15 cellular contexts compared by ENCODE assay signal in the genomic region with DNA sequence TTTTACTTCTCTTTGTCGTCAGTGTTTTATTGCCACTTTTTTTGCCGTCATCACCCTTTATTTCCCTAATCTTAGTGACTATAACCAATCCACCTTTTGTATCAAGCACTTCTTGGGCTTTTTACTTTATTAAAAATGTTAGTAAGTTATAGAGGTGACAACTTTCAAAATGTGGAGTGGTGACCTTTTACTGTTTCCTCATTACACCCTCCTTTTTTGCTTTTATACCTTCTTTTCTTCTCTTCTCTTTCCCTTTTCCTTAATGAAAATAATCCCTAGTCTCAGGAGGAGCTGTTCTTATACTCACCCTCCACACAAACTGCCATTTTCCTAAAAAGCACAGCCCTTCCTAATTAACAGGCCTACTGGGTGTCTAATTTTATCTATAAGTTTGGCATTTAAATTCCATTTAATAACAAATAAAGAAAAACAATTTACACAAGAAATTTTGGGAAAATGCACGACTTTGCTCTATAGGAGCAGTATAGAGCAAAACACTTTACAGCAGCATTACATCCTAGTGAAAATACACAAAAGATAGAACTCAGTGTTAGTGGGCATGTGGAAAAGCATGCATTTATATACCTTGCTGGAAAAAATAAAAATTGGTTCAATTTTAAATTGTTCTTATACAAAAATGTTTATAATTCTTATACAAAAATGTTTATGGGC. TPM values are rescaled to one million over a fixed set of nuclear protein-coding genes. Genes with fewer than 3 reads are reported as not detected.
A peak's percentile ranks its signal among the peaks of the same experiment; 100 is the strongest.
DNase-seq lines count a peak whose midpoint lies in the region; ATAC-seq, FAIRE-seq and TF ChIP-seq lines count a peak whose summit lies in the region.
"Had no signal": no experiment of that assay in that cellular context is flagged by ENCODE, and none has a peak within 500 bp of the region (broad histone marks: within the 10 kb centered on the region; RNA-seq: fewer than 3 reads in every experiment).

No MANE protein-coding gene starts in this region.

- peak overlapping the region; percentile 41; the same call in 1 of the 2 replicates for H3K27ac Mint-ChIP-seq in GM23338

- TF ChIP-seq CTCF in GM23338 (conservative IDR thresholded peaks at IDR 0.05; ENCODE audit: low read depth in 2 of 2) (peak in 1 of 2 experiments; percentile 57; a peak in 3 of 4 replicates), fibroblast of pulmonary artery (IDR thresholded peaks at IDR 0.05; ENCODE audit: low read length, missing control alignments) (peak; percentile 62)

- in situ Hi-C loops in ACHN (cut with HindIII; ENCODE audit: low pct_ligation_motif_present, low pct_unique_long_range_greater_than_20kb, low sequenced_read_pairs): no loop called here

- H3K4me2 ChIP-seq in GM23338: no peak overlapping the region

- no peaks in the 10 kb centered on the region for H4K20me1 ChIP-seq in GM23338 (replicated peaks; ENCODE audit: insufficient read depth)

- no peaks in the 10 kb centered on the region for H3K36me3 Mint-ChIP-seq in GM23338 (ENCODE audit: low read depth)

- H3K4me1 Mint-ChIP-seq in GM23338: peaks cover 27% of the 10 kb centered on the region

- H3K27me3 Mint-ChIP-seq in GM23338 (ENCODE audit: insufficient read depth, low read depth, poor library complexity): no peaks in the 10 kb centered on the region

- H3K79me2 ChIP-seq in GM23338 (replicated peaks; ENCODE audit: insufficient read depth): no peaks in the 10 kb centered on the region

- no peaks in the 10 kb centered on the region for H3K9me3 Mint-ChIP-seq in GM23338

- no peak overlapping the region for H3K27ac ChIP-seq in GM23338 (ENCODE audit: low read depth)
- H3K27ac ChIP-seq: adrenal gland had no signal

- H3K27me3 ChIP-seq in GM23338 (ENCODE audit: insufficient read depth): no peaks in the 10 kb centered on the region
- H3K27me3 ChIP-seq: adrenal gland had no signal

- no peak overlapping the region for H3K4me3 Mint-ChIP-seq in GM23338

- DNase-seq in ACHN: peak; percentile 47
- peak; percentile 50 for DNase-seq in GM23338 (ENCODE audit: low spot score)
- DNase-seq in fibroblast of pulmonary artery (ENCODE audit: low read depth): peak; percentile 52
- DNase-seq in cerebellar cortex (ENCODE audit: low spot score): no peak
- DNase-seq: adrenal gland, COR-L47, GOT3, midbrain, NCI-H2029 treated with DMSO at 0.1 percent for 48 hours, T1000 had no signal

- no peaks in the 10 kb centered on the region for H3K36me3 ChIP-seq in GM23338 (ENCODE audit: insufficient read depth)
- H3K36me3 ChIP-seq: adrenal gland had no signal

- no peaks in the 10 kb centered on the region for H3K9me2 ChIP-seq in GM23338 (ENCODE audit: insufficient read depth)

- FAIRE-seq in TTC549 (lab: Jason Lieb, UNC): peak; percentile 81
- FAIRE-seq: GM19239 had no signal

- ATAC-seq in GM23338 (peak; percentile 28; the same call in 2 of the 3 replicates), GM21423 (IDR thresholded peaks at IDR 0.05; ENCODE audit: unreplicated experiment) (no peak), HG02610 (IDR thresholded peaks at IDR 0.05; ENCODE audit: unreplicated experiment) (no peak), GM19023 (IDR thresholded peaks at IDR 0.05; ENCODE audit: unreplicated experiment) (no peak)

- no peaks in the 10 kb centered on the region for H3F3A ChIP-seq in GM23338 (replicated peaks; ENCODE audit: low read depth)

- peaks cover 13% of the 10 kb centered on the region for H3K4me1 ChIP-seq in GM23338 (ENCODE audit: insufficient read depth)

- H3K4me3 ChIP-seq in GM23338 (no peak overlapping the region), fibroblast of pulmonary artery (replicated peaks; ENCODE audit: low read depth, low read length) (no peak overlapping the region)
- H3K4me3 ChIP-seq: adrenal gland had no signal

- H2AFZ ChIP-seq in GM23338: no peak overlapping the region

TF ChIP-seq in GM23338, 12 proteins besides CTCF, POLR2A, EP300 and RAD21:
- TF ChIP-seq POLR2AphosphoS5 (IDR thresholded peaks at IDR 0.05; ENCODE audit: low read depth) (no peak), NANOG (IDR thresholded peaks at IDR 0.05; ENCODE audit: borderline replicate concordance) (no peak), EZH2 (IDR thresholded peaks at IDR 0.05; ENCODE audit: low read depth, unreplicated experiment) (no peak), STAT1 (IDR thresholded peaks at IDR 0.05; ENCODE audit: unreplicated experiment) (no peak)
- TF ChIP-seq, protein P1, sequence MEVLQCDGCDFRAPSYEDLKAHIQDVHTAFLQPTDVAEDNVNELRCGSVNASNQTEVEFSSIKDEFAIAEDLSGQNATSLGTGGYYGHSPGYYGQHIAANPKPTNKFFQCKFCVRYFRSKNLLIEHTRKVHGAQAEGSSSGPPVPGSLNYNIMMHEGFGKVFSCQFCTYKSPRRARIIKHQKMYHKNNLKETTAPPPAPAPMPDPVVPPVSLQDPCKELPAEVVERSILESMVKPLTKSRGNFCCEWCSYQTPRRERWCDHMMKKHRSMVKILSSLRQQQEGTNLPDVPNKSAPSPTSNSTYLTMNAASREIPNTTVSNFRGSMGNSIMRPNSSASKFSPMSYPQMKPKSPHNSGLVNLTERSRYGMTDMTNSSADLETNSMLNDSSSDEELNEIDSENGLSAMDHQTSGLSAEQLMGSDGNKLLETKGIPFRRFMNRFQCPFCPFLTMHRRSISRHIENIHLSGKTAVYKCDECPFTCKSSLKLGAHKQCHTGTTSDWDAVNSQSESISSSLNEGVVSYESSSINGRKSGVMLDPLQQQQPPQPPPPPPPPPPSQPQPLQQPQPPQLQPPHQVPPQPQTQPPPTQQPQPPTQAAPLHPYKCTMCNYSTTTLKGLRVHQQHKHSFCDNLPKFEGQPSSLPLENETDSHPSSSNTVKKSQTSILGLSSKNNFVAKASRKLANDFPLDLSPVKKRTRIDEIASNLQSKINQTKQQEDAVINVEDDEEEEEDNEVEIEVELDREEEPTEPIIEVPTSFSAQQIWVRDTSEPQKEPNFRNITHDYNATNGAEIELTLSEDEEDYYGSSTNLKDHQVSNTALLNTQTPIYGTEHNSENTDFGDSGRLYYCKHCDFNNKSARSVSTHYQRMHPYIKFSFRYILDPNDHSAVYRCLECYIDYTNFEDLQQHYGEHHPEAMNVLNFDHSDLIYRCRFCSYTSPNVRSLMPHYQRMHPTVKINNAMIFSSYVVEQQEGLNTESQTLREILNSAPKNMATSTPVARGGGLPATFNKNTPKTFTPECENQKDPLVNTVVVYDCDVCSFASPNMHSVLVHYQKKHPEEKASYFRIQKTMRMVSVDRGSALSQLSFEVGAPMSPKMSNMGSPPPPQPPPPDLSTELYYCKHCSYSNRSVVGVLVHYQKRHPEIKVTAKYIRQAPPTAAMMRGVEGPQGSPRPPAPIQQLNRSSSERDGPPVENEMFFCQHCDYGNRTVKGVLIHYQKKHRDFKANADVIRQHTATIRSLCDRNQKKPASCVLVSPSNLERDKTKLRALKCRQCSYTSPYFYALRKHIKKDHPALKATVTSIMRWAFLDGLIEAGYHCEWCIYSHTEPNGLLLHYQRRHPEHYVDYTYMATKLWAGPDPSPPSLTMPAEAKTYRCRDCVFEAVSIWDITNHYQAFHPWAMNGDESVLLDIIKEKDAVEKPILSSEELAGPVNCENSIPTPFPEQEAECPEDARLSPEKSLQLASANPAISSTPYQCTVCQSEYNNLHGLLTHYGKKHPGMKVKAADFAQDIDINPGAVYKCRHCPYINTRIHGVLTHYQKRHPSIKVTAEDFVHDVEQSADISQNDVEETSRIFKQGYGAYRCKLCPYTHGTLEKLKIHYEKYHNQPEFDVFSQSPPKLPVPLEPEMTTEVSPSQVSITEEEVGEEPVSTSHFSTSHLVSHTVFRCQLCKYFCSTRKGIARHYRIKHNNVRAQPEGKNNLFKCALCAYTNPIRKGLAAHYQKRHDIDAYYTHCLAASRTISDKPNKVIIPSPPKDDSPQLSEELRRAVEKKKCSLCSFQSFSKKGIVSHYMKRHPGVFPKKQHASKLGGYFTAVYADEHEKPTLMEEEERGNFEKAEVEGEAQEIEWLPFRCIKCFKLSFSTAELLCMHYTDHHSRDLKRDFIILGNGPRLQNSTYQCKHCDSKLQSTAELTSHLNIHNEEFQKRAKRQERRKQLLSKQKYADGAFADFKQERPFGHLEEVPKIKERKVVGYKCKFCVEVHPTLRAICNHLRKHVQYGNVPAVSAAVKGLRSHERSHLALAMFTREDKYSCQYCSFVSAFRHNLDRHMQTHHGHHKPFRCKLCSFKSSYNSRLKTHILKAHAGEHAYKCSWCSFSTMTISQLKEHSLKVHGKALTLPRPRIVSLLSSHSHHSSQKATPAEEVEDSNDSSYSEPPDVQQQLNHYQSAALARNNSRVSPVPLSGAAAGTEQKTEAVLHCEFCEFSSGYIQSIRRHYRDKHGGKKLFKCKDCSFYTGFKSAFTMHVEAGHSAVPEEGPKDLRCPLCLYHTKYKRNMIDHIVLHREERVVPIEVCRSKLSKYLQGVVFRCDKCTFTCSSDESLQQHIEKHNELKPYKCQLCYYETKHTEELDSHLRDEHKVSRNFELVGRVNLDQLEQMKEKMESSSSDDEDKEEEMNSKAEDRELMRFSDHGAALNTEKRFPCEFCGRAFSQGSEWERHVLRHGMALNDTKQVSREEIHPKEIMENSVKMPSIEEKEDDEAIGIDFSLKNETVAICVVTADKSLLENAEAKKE (CRISPR knock-in tag; IDR thresholded peaks at IDR 0.05): no peak
TF ChIP-seq in GM23338: peak in this region for 0.

RNA-seq across cellular contexts. Expression of a gene that starts 27.3 kb away (rescaled TPM):
- total RNA-seq in GM23338 (2014; rRNA removed; shearing (Covaris generic)): 2.6 TPM in 2 replicates
- 1.4 and 2.3 TPM in 2 replicates for polyA plus RNA-seq in GM23338 (2016; fragmentation: Nextera tagmentation; extraction: Ambion mirVana)
